22 cellular contexts compared by ENCODE assay signal in the genomic region with DNA sequence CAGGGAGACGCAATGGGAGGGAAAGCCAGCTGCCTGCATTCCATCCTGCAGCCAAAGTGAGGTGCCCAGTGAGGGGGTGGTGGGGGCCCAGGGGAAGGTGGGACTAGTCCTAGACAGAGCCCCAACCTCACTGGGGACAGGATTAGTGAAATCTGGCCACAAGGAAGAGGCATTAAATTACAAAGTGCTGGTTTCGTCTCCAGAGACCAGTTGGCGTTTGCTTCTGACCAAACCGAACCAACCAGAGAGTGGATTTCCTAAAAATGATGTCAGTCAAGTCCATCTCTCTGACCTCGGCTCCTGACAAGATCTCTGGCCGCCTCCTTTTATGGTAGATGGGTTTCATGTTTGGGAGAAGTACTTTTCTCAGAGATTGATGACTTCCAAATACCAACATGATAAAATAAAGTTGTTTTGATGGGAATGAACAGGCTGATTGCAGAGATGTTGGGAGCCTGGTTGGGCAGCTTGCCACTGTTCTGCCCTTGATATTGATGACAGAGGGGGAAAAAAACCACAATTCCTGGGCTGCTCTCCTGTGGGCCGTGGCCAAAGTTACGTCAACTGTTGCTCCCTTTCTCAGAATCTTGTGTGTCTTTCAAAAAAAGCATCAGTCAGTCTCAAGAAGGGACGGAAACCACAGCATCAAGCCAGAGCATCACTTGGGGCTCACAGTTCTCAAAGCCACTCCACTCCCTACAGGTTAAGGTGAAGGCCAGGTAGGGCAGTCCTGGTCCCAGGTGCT. TPM values are rescaled to one million over a fixed set of nuclear protein-coding genes. Genes with fewer than 3 reads are reported as not detected.
DNase-seq lines count a peak whose midpoint lies in the region; ATAC-seq and TF ChIP-seq lines count a peak whose summit lies in the region.
"Had no signal": no experiment of that assay in that cellular context is flagged by ENCODE, and none has a peak within 500 bp of the region (broad histone marks: within the 10 kb centered on the region; RNA-seq: fewer than 3 reads in every experiment).

No MANE protein-coding gene starts in this region.

- H3K9me3 ChIP-seq in right cardiac atrium (ENCODE audit: control insufficient read depth, low read length) (no peaks in the 10 kb centered on the region), heart right ventricle (peaks cover 0 to 9% (median 0%) of the 10 kb centered on the region in 11 donors), psoas muscle (no peaks in the 10 kb centered on the region), vagina (no peaks in the 10 kb centered on the region)
- H3K9me3 ChIP-seq: breast epithelium, prostate gland, upper lobe of right lung had no signal

- H3K27me3 ChIP-seq in right cardiac atrium (ENCODE audit: control insufficient read depth, insufficient read depth): no peaks in the 10 kb centered on the region
- H3K27me3 ChIP-seq in heart right ventricle: no peaks in the 10 kb centered on the region
- H3K27me3 ChIP-seq in psoas muscle (ENCODE audit: insufficient read depth in 3 of 3, low read length in 2 of 3): peaks cover 0 to 1% (median 0%) of the 10 kb centered on the region in 3 donors
- no peaks in the 10 kb centered on the region for H3K27me3 ChIP-seq in vagina
- H3K27me3 ChIP-seq: breast epithelium, upper lobe of right lung had no signal

- H3K4me1 ChIP-seq in right cardiac atrium (ENCODE audit: control insufficient read depth, insufficient read depth, low read length): peaks cover 5% of the 10 kb centered on the region
- no peaks in the 10 kb centered on the region for H3K4me1 ChIP-seq in heart right ventricle
- H3K4me1 ChIP-seq in psoas muscle: no peaks in the 10 kb centered on the region
- peaks cover 20% of the 10 kb centered on the region for H3K4me1 ChIP-seq in vagina
- H3K4me1 ChIP-seq: breast epithelium, prostate gland, upper lobe of right lung had no signal

- no peaks in the 10 kb centered on the region for H3K36me3 ChIP-seq in heart right ventricle
- H3K36me3 ChIP-seq in psoas muscle (ENCODE audit: insufficient read depth in 1 of 2, low read depth in 1 of 2): no peaks in the 10 kb centered on the region
- no peaks in the 10 kb centered on the region for H3K36me3 ChIP-seq in vagina
- H3K36me3 ChIP-seq: breast epithelium, prostate gland, upper lobe of right lung had no signal

- DNase-seq in right cardiac atrium (peak in 1 of 3 donors; percentile 79), heart right ventricle (no peak), fibroblast of peridontal ligament (ENCODE audit: extremely low read depth) (peak; percentile 84), psoas muscle (peak; percentile 57 to 68), vagina (ENCODE audit: extremely low spot score in 2 of 2) (peak; percentile 74 to 84)
- no peak for DNase-seq in activated naive CD4-positive, alpha-beta T cell (lab: John Stamatoyannopoulos, UW)
- DNase-seq: activated T-cell treated with anti-CD3 and anti-CD28 coated beads for 4 hours; CD8-positive, alpha-beta memory T cell; immature natural killer cell; mammary epithelial cell; NCI-H1105 treated with DMSO at 0.1 percent for 48 hours; NCI-H2171; NCI-H82; PC-9; upper lobe of right lung had no signal

- H3K4me3 ChIP-seq in right cardiac atrium (ENCODE audit: low read length): no peak overlapping the region
- H3K4me3 ChIP-seq in heart right ventricle: no peak overlapping the region
- H3K4me3 ChIP-seq in psoas muscle: no peak overlapping the region
- H3K4me3 ChIP-seq in vagina: no peak overlapping the region
- H3K4me3 ChIP-seq: breast epithelium, PC-9, prostate gland, SK-N-MC, upper lobe of right lung had no signal

- intact Hi-C loops in right cardiac atrium (cut with DNase I): no loop called here
- intact Hi-C loops in heart right ventricle (cut with DNase I): no loop called here
- intact Hi-C loops in psoas muscle (cut with DNase I): no loop called here
- intact Hi-C loops in vagina (cut with DNase I): no loop called here

- no peak for TF ChIP-seq POLR2A in vagina (IDR thresholded peaks at IDR 0.05)

- H3K27ac ChIP-seq in right cardiac atrium (ENCODE audit: low read length) (peak overlapping the region; percentile 19), heart right ventricle (no peak overlapping the region), psoas muscle (no peak overlapping the region), vagina (peak overlapping the region; percentile 74)
- H3K27ac ChIP-seq: PC-9, prostate gland, SK-N-MC, upper lobe of right lung had no signal

- TF ChIP-seq CTCF in heart right ventricle (IDR thresholded peaks at IDR 0.05): no peak
- TF ChIP-seq CTCF in psoas muscle (IDR thresholded peaks at IDR 0.05): no peak
- TF ChIP-seq CTCF in vagina (IDR thresholded peaks at IDR 0.05): no peak

- 69% methylated on average over 9 of the region's 9 CpGs for WGBS in right cardiac atrium
- 83 to 85% methylated on average over 9 of the region's 9 CpGs for WGBS in heart right ventricle, 2 donors
- WGBS in psoas muscle, 3 donors: 43 to 59% (median 45%) methylated on average over 9 of the region's 9 CpGs

- ATAC-seq in right cardiac atrium: no peak
- ATAC-seq in heart right ventricle: no peak
- ATAC-seq in psoas muscle: no peak
- ATAC-seq in GM18909 (IDR thresholded peaks at IDR 0.05; ENCODE audit: poor library complexity, unreplicated experiment): no peak
- ATAC-seq in GM18867 (IDR thresholded peaks at IDR 0.05; ENCODE audit: unreplicated experiment): no peak
- ATAC-seq: naive thymus-derived CD8-positive, alpha-beta T cell; stimulated activated effector memory CD8-positive, alpha-beta T cell treated with anti-CD3 and anti-CD28 coated beads, Interleukin-12 subunit alpha, Interleukin-12 subunit beta, amount 100 ng/mL, for 72 hours; upper lobe of right lung had no signal

RNA-seq across cellular contexts. Expression of a gene that starts 24.6 kb away (rescaled TPM):
- 10 to 100 TPM; 20.1 to 34.0 (median 21.2) TPM for total RNA-seq in right cardiac atrium
- polyA plus RNA-seq in right cardiac atrium: 11.6 TPM
- 10 to 100 TPM in 7 of 10 donors, 1 to 10 TPM in 3; 4.4 to 25.9 (median 13.4) TPM for total RNA-seq in heart right ventricle
- polyA plus RNA-seq in heart right ventricle: 1 to 10 TPM; 1.4 to 4.5 TPM
- total RNA-seq in psoas muscle: 1 to 10 TPM in 3 of 4 donors, under 1 TPM in 1; 0.52 to 7.9 (median 4.4) TPM
- polyA plus RNA-seq in psoas muscle: under 1 TPM; 0.10 to 0.97 (median 0.49) TPM
- total RNA-seq in vagina: 15.5 TPM
- total RNA-seq: CD8-positive, alpha-beta memory T cell had no signal
- polyA plus RNA-seq: CD8-positive, alpha-beta memory T cell; immature natural killer cell had no signal

Comparison
In these comparisons a context has a peak if more than half of its experiments do, and no peak if none do; other contexts are left out.
1. H3K27ac ChIP-seq: peak in right cardiac atrium (single experiment) and vagina (single experiment); none in heart right ventricle (0 of 10) and psoas muscle (single experiment).
2. DNase-seq: peak in fibroblast of peridontal ligament (single experiment), psoas muscle (2 of 2) and vagina (2 of 2); none in heart right ventricle (0 of 2) and activated naive CD4-positive, alpha-beta T cell (0 of 4).